ENCODE assay signal across 21 cellular contexts in the genomic region with DNA sequence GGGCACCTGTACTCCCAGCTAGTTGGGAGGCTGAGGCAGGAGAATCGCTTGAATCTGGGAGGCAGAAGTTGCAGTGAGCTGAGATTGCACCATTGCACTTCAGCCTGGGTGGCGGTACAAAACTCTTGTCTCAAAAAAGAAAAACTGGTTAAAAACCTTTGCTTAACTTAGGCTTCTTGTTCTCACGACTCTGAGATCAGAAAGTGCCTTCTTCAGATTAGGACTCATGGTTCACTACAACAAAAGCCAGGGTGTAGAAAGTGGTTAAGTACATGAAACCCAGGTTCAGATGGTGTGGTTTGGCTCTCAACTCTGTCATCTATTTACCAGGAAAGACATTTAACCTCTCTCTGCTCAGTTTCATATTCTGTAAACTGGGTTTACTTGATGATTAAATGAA.
DNase-seq lines count a peak whose midpoint lies in the region; ATAC-seq and TF ChIP-seq lines count a peak whose summit lies in the region.
"Had no signal": no experiment of that assay in that cellular context is flagged by ENCODE, and none has a peak within 500 bp of the region (broad histone marks: within the 10 kb centered on the region; RNA-seq: fewer than 3 reads in every experiment).

No MANE protein-coding gene starts in this region.

- H3K4me1 Mint-ChIP-seq in activated CD8-positive, alpha-beta T cell treated with anti-CD3 and anti-CD28 coated beads, Interleukin-2, amount 10 ng/mL, durations not matched to agents 7 days and 5 days (ENCODE audit: low read depth), result no peaks in the 10 kb centered on the region
- H3K4me1 Mint-ChIP-seq in glutamatergic neuron (ENCODE audit: low read depth, unreplicated experiment), result no peaks in the 10 kb centered on the region
- no peaks in the 10 kb centered on the region for H3K4me1 Mint-ChIP-seq in naive thymus-derived CD8-positive, alpha-beta T cell

- POLR2A ChIA-PET in activated CD8-positive, alpha-beta T cell treated with anti-CD3 and anti-CD28 coated beads, Interleukin-2, amount 10 ng/mL, durations not matched to agents 7 days and 5 days (lab: Charles Lee), result no interaction called here
- POLR2A ChIA-PET in naive thymus-derived CD8-positive, alpha-beta T cell (lab: Charles Lee), result no interaction called here

- no peaks in the 10 kb centered on the region for H3K36me3 Mint-ChIP-seq in activated CD8-positive, alpha-beta T cell treated with anti-CD3 and anti-CD28 coated beads, Interleukin-2, amount 10 ng/mL, durations not matched to agents 7 days and 5 days (ENCODE audit: low read depth)
- no peaks in the 10 kb centered on the region for H3K36me3 Mint-ChIP-seq in glutamatergic neuron (ENCODE audit: unreplicated experiment)
- H3K36me3 Mint-ChIP-seq in naive thymus-derived CD8-positive, alpha-beta T cell, result no peaks in the 10 kb centered on the region

- no peaks in the 10 kb centered on the region for H3K27me3 Mint-ChIP-seq in activated CD8-positive, alpha-beta T cell treated with anti-CD3 and anti-CD28 coated beads, Interleukin-2, amount 10 ng/mL, durations not matched to agents 7 days and 5 days (ENCODE audit: low read depth)
- no peaks in the 10 kb centered on the region for H3K27me3 Mint-ChIP-seq in glutamatergic neuron (ENCODE audit: unreplicated experiment)
- H3K27me3 Mint-ChIP-seq in naive thymus-derived CD8-positive, alpha-beta T cell, result no peaks in the 10 kb centered on the region
- H3K27me3 Mint-ChIP-seq: activated CD8-positive, alpha-beta T cell treated with anti-CD3 and anti-CD28 coated beads for 36 hours; dendritic cell treated with granulocyte-macrophage colony-stimulating factor and Interleukin-4, amounts not matched to agents 40 ng/mL and 50 ng/mL, for 4 days; stimulated activated naive CD8-positive, alpha-beta T cell treated with anti-CD3 and anti-CD28 coated beads, Interleukin-15, Interleukin-2, amounts not matched to agents 100 ng/mL and 50 ng/mL, for 24 hours had no signal

- peak; percentile 81 for ATAC-seq in GM18907 (IDR thresholded peaks at IDR 0.05; ENCODE audit: unreplicated experiment)
- peak; percentile 62 for ATAC-seq in GM21526 (IDR thresholded peaks at IDR 0.05; ENCODE audit: low FRiP score, unreplicated experiment)
- ATAC-seq in HG03066 (IDR thresholded peaks at IDR 0.05; ENCODE audit: low read depth, unreplicated experiment), result peak; percentile 86
- ATAC-seq in activated CD8-positive, alpha-beta T cell treated with anti-CD3 and anti-CD28 coated beads, Interleukin-2, amount 10 ng/mL, durations not matched to agents 7 days and 5 days, result no peak
- no peak for ATAC-seq in GM18517 (IDR thresholded peaks at IDR 0.05; ENCODE audit: unreplicated experiment)
- no peak for ATAC-seq in naive thymus-derived CD8-positive, alpha-beta T cell
- ATAC-seq: activated CD8-positive, alpha-beta T cell treated with anti-CD3 and anti-CD28 coated beads for 36 hours; gastroesophageal sphincter; right cardiac atrium had no signal

- no peak for TF ChIP-seq CTCF in glutamatergic neuron (IDR thresholded peaks at IDR 0.05; ENCODE audit: partially characterized antibody, unreplicated experiment)

- H3K4me3 Mint-ChIP-seq in activated CD8-positive, alpha-beta T cell treated with anti-CD3 and anti-CD28 coated beads, Interleukin-2, amount 10 ng/mL, durations not matched to agents 7 days and 5 days, result no peak overlapping the region
- H3K4me3 Mint-ChIP-seq in glutamatergic neuron (ENCODE audit: unreplicated experiment), result no peak overlapping the region
- H3K4me3 Mint-ChIP-seq in naive thymus-derived CD8-positive, alpha-beta T cell, result no peak overlapping the region
- H3K4me3 Mint-ChIP-seq: activated CD8-positive, alpha-beta T cell treated with anti-CD3 and anti-CD28 coated beads for 36 hours; dendritic cell treated with granulocyte-macrophage colony-stimulating factor and Interleukin-4, amounts not matched to agents 40 ng/mL and 50 ng/mL, for 4 days; stimulated activated naive CD8-positive, alpha-beta T cell treated with anti-CD3 and anti-CD28 coated beads, Interleukin-15, Interleukin-2, amounts not matched to agents 100 ng/mL and 50 ng/mL, for 24 hours; T-helper 1 cell treated with Interleukin-12 subunit alpha and Interleukin-12 subunit beta and Interleukin-4 antibody, amounts not matched to agents 30 μg/mL and 1 μg/mL, for 36 hours had no signal

- H3K27ac Mint-ChIP-seq in activated CD8-positive, alpha-beta T cell treated with anti-CD3 and anti-CD28 coated beads, Interleukin-2, amount 10 ng/mL, durations not matched to agents 7 days and 5 days, result no peak overlapping the region
- H3K27ac Mint-ChIP-seq in glutamatergic neuron (ENCODE audit: unreplicated experiment), result no peak overlapping the region
- no peak overlapping the region for H3K27ac Mint-ChIP-seq in naive thymus-derived CD8-positive, alpha-beta T cell
- H3K27ac Mint-ChIP-seq: activated CD8-positive, alpha-beta T cell treated with anti-CD3 and anti-CD28 coated beads for 36 hours; dendritic cell treated with granulocyte-macrophage colony-stimulating factor and Interleukin-4, amounts not matched to agents 40 ng/mL and 50 ng/mL, for 4 days; stimulated activated naive CD8-positive, alpha-beta T cell treated with anti-CD3 and anti-CD28 coated beads, Interleukin-15, Interleukin-2, amounts not matched to agents 100 ng/mL and 50 ng/mL, for 24 hours; T-helper 1 cell treated with Interleukin-12 subunit alpha and Interleukin-12 subunit beta and Interleukin-4 antibody, amounts not matched to agents 30 μg/mL and 1 μg/mL, for 36 hours had no signal

- DNase-seq in activated CD8-positive, alpha-beta T cell treated with anti-CD3 and anti-CD28 coated beads, Interleukin-2, amount 10 ng/mL, durations not matched to agents 7 days and 5 days, result no peak
- DNase-seq in glutamatergic neuron, result no peak
- DNase-seq in naive thymus-derived CD8-positive, alpha-beta T cell, result no peak
- DNase-seq: activated CD8-positive, alpha-beta T cell treated with anti-CD3 and anti-CD28 coated beads for 36 hours; BE2C; Calu3; IMR-90; left ventricle myocardium inferior; NCI-H1930; nucleus accumbens; right cardiac atrium; trophoblast cell; WERI-Rb-1 had no signal

- CTCF ChIA-PET in activated CD8-positive, alpha-beta T cell treated with anti-CD3 and anti-CD28 coated beads, Interleukin-2, amount 10 ng/mL, durations not matched to agents 7 days and 5 days (lab: Charles Lee), result no interaction called here

- no peaks in the 10 kb centered on the region for H3K9me3 Mint-ChIP-seq in activated CD8-positive, alpha-beta T cell treated with anti-CD3 and anti-CD28 coated beads, Interleukin-2, amount 10 ng/mL, durations not matched to agents 7 days and 5 days (ENCODE audit: insufficient read depth)
- H3K9me3 Mint-ChIP-seq in glutamatergic neuron (ENCODE audit: unreplicated experiment), result no peaks in the 10 kb centered on the region
- H3K9me3 Mint-ChIP-seq in naive thymus-derived CD8-positive, alpha-beta T cell, result peaks cover 0 to 27% (median 9%) of the 10 kb centered on the region in 9 donors
- H3K9me3 Mint-ChIP-seq: T-helper 1 cell treated with Interleukin-12 subunit alpha and Interleukin-12 subunit beta and Interleukin-4 antibody, amounts not matched to agents 30 μg/mL and 1 μg/mL, for 36 hours had no signal

Comparison
In these comparisons a context has a peak if more than half of its experiments do, and no peak if none do; other contexts are left out.
1. ATAC-seq: peak in GM18907 (single experiment), GM21526 (single experiment) and HG03066 (single experiment); none in activated CD8-positive, alpha-beta T cell treated with anti-CD3 and anti-CD28 coated beads, Interleukin-2, amount 10 ng/mL, durations not matched to agents 7 days and 5 days (single experiment), GM18517 (single experiment) and naive thymus-derived CD8-positive, alpha-beta T cell (0 of 2).